ENCODE assay signal across 27 cellular contexts in the genomic region with DNA sequence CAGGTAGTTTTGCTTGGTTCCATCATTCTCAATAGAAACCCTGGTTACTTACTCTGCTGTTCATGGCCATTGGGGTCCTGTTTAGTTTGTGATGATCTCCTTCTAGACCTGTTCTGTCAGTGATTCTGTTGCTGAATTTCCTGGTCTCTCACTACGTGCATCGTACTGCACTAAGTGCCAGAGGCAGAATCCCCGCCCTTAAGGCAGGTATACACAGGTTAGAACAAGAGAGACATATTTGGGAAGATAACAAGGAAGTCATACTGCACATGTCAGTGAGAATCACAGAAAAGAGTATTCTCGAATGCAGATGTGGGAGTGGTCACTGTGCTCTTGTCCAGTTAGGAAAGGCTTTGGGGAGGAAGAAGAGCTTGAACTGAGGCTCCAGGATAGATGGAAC.
"Had no signal": no experiment of that assay in that cellular context is flagged by ENCODE, and none has a peak within 500 bp of the region (broad histone marks: within the 10 kb centered on the region; RNA-seq: fewer than 3 reads in every experiment).

No MANE protein-coding gene starts in this region.

- H3K36me3 ChIP-seq: ascending aorta, cardiac muscle cell, Peyer's patch had no signal

- H3K27ac ChIP-seq: ascending aorta, body of pancreas, cardiac muscle cell, Peyer's patch had no signal

- H3K9me3 ChIP-seq: ascending aorta, body of pancreas, Peyer's patch had no signal

- H3K4me3 ChIP-seq: ascending aorta, body of pancreas, cardiac muscle cell, Peyer's patch had no signal

- H3K27me3 ChIP-seq: ascending aorta, body of pancreas, cardiac muscle cell, Peyer's patch had no signal

- DNase-seq: activated B cell treated with CpG ODN at 0.5 μM for 24 hours; activated CD4-positive, alpha-beta memory T cell treated with anti-CD3 and anti-CD28 coated beads for 36 hours; activated CD4-positive, alpha-beta T cell treated with anti-CD3 and anti-CD28 coated beads for 1 hour; activated CD4-positive, alpha-beta T cell treated with anti-CD3 and anti-CD28 coated beads, Interleukin-2, amount 10 ng/mL, durations not matched to agents 7 days and 5 days; activated CD8-positive, alpha-beta memory T cell treated with anti-CD3 and anti-CD28 coated beads for 24 hours; activated effector memory CD4-positive, alpha-beta T cell treated with anti-CD3 and anti-CD28 coated beads, Interleukin-2, amount 50 U/mL, for 16 hours; activated naive CD4-positive, alpha-beta T cell treated with Interleukin-2 at 50 U/mL for 16 hours; activated naive CD8-positive, alpha-beta T cell treated with anti-CD3 and anti-CD28 coated beads, Interleukin-2, amount 50 U/mL, for 24 hours; activated T-cell treated with anti-CD3 and anti-CD28 coated beads, Interleukin-2, amount 50 U/mL, for 4 hours; amniotic stem cell; body of pancreas; Kasumi-1; KBM-7; NCI-H1048; NCI-H1417; NCI-H1930; NCI-H2107; NCI-H2171 treated with DMSO at 0.1 percent for 48 hours; NCI-H345; NCI-H510A; NCI-H526 treated with DMSO at 0.1 percent for 48 hours; NK-92 treated with Interleukin-12 subunit alpha and Interleukin-12 subunit beta, amount 100 ng/mL, for 24 hours; OCI-M1; Peyer's patch; SHP77 treated with DMSO at 0.1 percent for 48 hours had no signal

- H3K4me1 ChIP-seq: ascending aorta, body of pancreas had no signal
